In genomic region chr10:112907893-112908292, GRCh38 we compare ENCODE assay signal across 31 cellular contexts. TPM values are rescaled to one million over a fixed set of nuclear protein-coding genes. Genes with fewer than 3 reads are reported as not detected.
DNase-seq lines count a peak whose midpoint lies in the region; ATAC-seq and TF ChIP-seq lines count a peak whose summit lies in the region.
"Had no signal": no experiment of that assay in that cellular context is flagged by ENCODE, and none has a peak within 500 bp of the region (broad histone marks: within the 10 kb centered on the region; RNA-seq: fewer than 3 reads in every experiment).

No MANE protein-coding gene starts in this region.

- DNase-seq in mammary epithelial cell (peak; percentile 30), MCF 10A (ENCODE audit: unreplicated experiment) (no peak), SK-MEL-5 (ENCODE audit: low read depth, low spot score) (peak; percentile 21), fibroblast of gingiva (ENCODE audit: low read depth) (peak; percentile 4), iPS-NIHi11 (ENCODE audit: low spot score) (no peak), AML-193 (lab: John Stamatoyannopoulos, UW) (no peak), WERI-Rb-1 (no peak)
- DNase-seq: activated B cell treated with CpG ODN at 0.5 μM for 24 hours; activated CD4-positive, alpha-beta T cell treated with anti-CD3 and anti-CD28 coated beads, Interleukin-2, amount 50 U/mL, for 4 hours; activated naive CD4-positive, alpha-beta T cell treated with anti-CD3 and anti-CD28 coated beads for 36 hours; adrenal gland; BE2C; GF-D8; left colon; naive thymus-derived CD8-positive, alpha-beta T cell; NCI-H1092 treated with DMSO at 0.1 percent for 48 hours; NCI-H187; NCI-H510A treated with DMSO at 0.1 percent for 48 hours; occipital lobe; PC-9; SHP77; stimulated activated naive CD8-positive, alpha-beta T cell treated with anti-CD3 and anti-CD28 coated beads, Interleukin-15, Interleukin-2, amounts not matched to agents 100 U/mL and 50 U/mL, for 24 hours; SW 1271; T-helper 9 cell; testis; uterus had no signal

- BruUV-seq in mammary epithelial cell (replicated peaks; lab: Mats Ljungman, UMichigan) (no TSS peak), MCF 10A (replicated peaks; lab: Mats Ljungman, UMichigan) (no TSS peak)

- no peak overlapping the region for H3K27ac Mint-ChIP-seq in MCF 10A (ENCODE audit: low read depth, unreplicated experiment)
- H3K27ac Mint-ChIP-seq: activated B cell treated with CpG ODN at 0.5 μM for 24 hours; activated naive CD4-positive, alpha-beta T cell treated with anti-CD3 and anti-CD28 coated beads for 36 hours; activated T-helper 1 cell treated with anti-CD3 and anti-CD28 coated beads, Interleukin-12 subunit alpha, Interleukin-12 subunit beta, Interleukin-2, Interleukin-4 antibody, amounts not matched to agents 30 ng/mL and 10 ng/mL and 1 ng/mL, durations not matched to agents 14 hours and 24 hours and 36 hours; brain; naive thymus-derived CD8-positive, alpha-beta T cell had no signal

- H3K27ac ChIP-seq in mammary epithelial cell (ENCODE audit: insufficient read depth, low read depth, low read length): no peak overlapping the region
- H3K27ac ChIP-seq in WERI-Rb-1: no peak overlapping the region
- H3K27ac ChIP-seq: adrenal gland, HL-60, PC-9, uterus had no signal

- whole genome bisulfite sequencing in mammary epithelial cell (ENCODE audit: low coverage, missing lambda C conversion rate): 84% methylated on average over 6 of the region's 6 CpGs

- TF ChIP-seq CTCF in mammary epithelial cell (conservative IDR thresholded peaks at IDR 0.05 in 1 of 2, IDR thresholded peaks at IDR 0.05 in 1 of 2; ENCODE audit: extremely low read depth in 1 of 2, insufficient read depth in 1 of 2, low read depth in 1 of 2, low read length in 2 of 2): no peak
- no peak for TF ChIP-seq CTCF in MCF 10A (IDR thresholded peaks at IDR 0.05; ENCODE audit: unreplicated experiment)
- no peak for TF ChIP-seq CTCF in WERI-Rb-1 (IDR thresholded peaks at IDR 0.05; ENCODE audit: low read depth, low read length)

- ATAC-seq in HG03139 (IDR thresholded peaks at IDR 0.05; ENCODE audit: unreplicated experiment): no peak
- ATAC-seq: left colon; naive thymus-derived CD8-positive, alpha-beta T cell; stimulated activated naive CD8-positive, alpha-beta T cell treated with anti-CD3 and anti-CD28 coated beads, Interleukin-15, Interleukin-2, amounts not matched to agents 100 U/mL and 50 U/mL, for 24 hours had no signal

- peaks cover 6% of the 10 kb centered on the region for H3K4me1 ChIP-seq in mammary epithelial cell (ENCODE audit: insufficient read depth, low read length)
- H3K4me1 ChIP-seq: BE2C had no signal

- CTCF ChIA-PET in mammary epithelial cell (lab: Charles Lee; ENCODE audit: low non-redundant PET): no interaction called here
- CTCF ChIA-PET in MCF 10A (lab: Yijun Ruan, JAX): interaction anchor here (0.6 to 0.7 kb wide), 2 partner anchors 22 to 89 kb away, joined by 3 to 4 read pairs; no protein-coding TSS in a partner anchor

- intact Hi-C loops in mammary epithelial cell (cut with micrococcal nuclease): no loop called here
- intact Hi-C loops in MCF 10A (cut with micrococcal nuclease): no loop called here

- no peaks in the 10 kb centered on the region for H3K79me2 ChIP-seq in mammary epithelial cell (ENCODE audit: insufficient read depth, low read length)

- H3K36me3 ChIP-seq in mammary epithelial cell (ENCODE audit: insufficient read depth, low read length) (no peaks in the 10 kb centered on the region), WERI-Rb-1 (no peaks in the 10 kb centered on the region)
- H3K36me3 ChIP-seq: adrenal gland, BE2C, HAP-1, uterus had no signal

- no peaks in the 10 kb centered on the region for H3K27me3 ChIP-seq in mammary epithelial cell (ENCODE audit: insufficient read depth, low read length)
- H3K27me3 ChIP-seq in WERI-Rb-1 (ENCODE audit: insufficient read depth, low read depth, severe bottlenecking): no peaks in the 10 kb centered on the region
- H3K27me3 ChIP-seq: adrenal gland, BE2C, testis, uterus had no signal

- dilution Hi-C loops in mammary epithelial cell (cut with HindIII; ENCODE audit: low sequenced_read_pairs): no loop called here

- H3K36me3 Mint-ChIP-seq in MCF 10A (ENCODE audit: insufficient read depth, unreplicated experiment): no peaks in the 10 kb centered on the region
- H3K36me3 Mint-ChIP-seq: brain; naive thymus-derived CD8-positive, alpha-beta T cell had no signal

- H3K4me3 ChIP-seq in mammary epithelial cell (replicated peaks in 1 of 3; ENCODE audit: insufficient read depth in 1 of 3, low read depth in 2 of 3, low read length in 3 of 3): no peak overlapping the region
- H3K4me3 ChIP-seq in WERI-Rb-1 (ENCODE audit: low read depth, low read length): no peak overlapping the region
- H3K4me3 ChIP-seq: adrenal gland, HAP-1, PC-9, testis, uterus had no signal

- no peaks in the 10 kb centered on the region for H3K9me3 Mint-ChIP-seq in MCF 10A (ENCODE audit: unreplicated experiment)
- H3K9me3 Mint-ChIP-seq: activated B cell treated with CpG ODN at 0.5 μM for 24 hours; activated naive CD4-positive, alpha-beta T cell treated with anti-CD3 and anti-CD28 coated beads for 36 hours; brain; naive thymus-derived CD8-positive, alpha-beta T cell had no signal

- peaks cover 4% of the 10 kb centered on the region for H3K4me1 Mint-ChIP-seq in MCF 10A (ENCODE audit: insufficient read depth, unreplicated experiment)
- H3K4me1 Mint-ChIP-seq: activated B cell treated with CpG ODN at 0.5 μM for 24 hours; brain; naive thymus-derived CD8-positive, alpha-beta T cell had no signal

- in situ Hi-C loops in mammary epithelial cell (cut with MboI; ENCODE audit: low sequenced_read_pairs in 2 of 2): no loop called here
- in situ Hi-C loops in SK-MEL-5 (cut with HindIII; ENCODE audit: low pct_unique_long_range_greater_than_20kb, low sequenced_read_pairs): no loop called here

- POLR2A ChIA-PET in MCF 10A (lab: Yijun Ruan, JAX): interaction anchor here (0.7 kb wide), 1 partner anchor 9 kb away, joined by 4 read pairs; no protein-coding TSS in a partner anchor

- H3K4me2 ChIP-seq in mammary epithelial cell (ENCODE audit: insufficient read depth, low read depth, low read length): no peak overlapping the region
- H3K4me2 ChIP-seq: PC-9 had no signal

- no peak overlapping the region for H3K9ac ChIP-seq in mammary epithelial cell (ENCODE audit: insufficient read depth, low read length)

- H3K27me3 Mint-ChIP-seq in MCF 10A (ENCODE audit: insufficient read depth, unreplicated experiment): no peaks in the 10 kb centered on the region
- H3K27me3 Mint-ChIP-seq: activated B cell treated with CpG ODN at 0.5 μM for 24 hours; naive thymus-derived CD8-positive, alpha-beta T cell had no signal

- H3K9me3 ChIP-seq in mammary epithelial cell (replicated peaks; ENCODE audit: insufficient read depth, low read length) (no peaks in the 10 kb centered on the region), WERI-Rb-1 (ENCODE audit: severe bottlenecking) (no peaks in the 10 kb centered on the region)
- H3K9me3 ChIP-seq: adrenal gland, BE2C, HAP-1, testis, uterus had no signal

- H4K20me1 ChIP-seq in mammary epithelial cell (ENCODE audit: insufficient read depth, low read length): no peaks in the 10 kb centered on the region

- H2AFZ ChIP-seq in mammary epithelial cell (ENCODE audit: low read depth, low read length): no peak overlapping the region
- H2AFZ ChIP-seq: PC-9 had no signal

- H3K4me3 Mint-ChIP-seq in MCF 10A (ENCODE audit: unreplicated experiment): no peak overlapping the region
- H3K4me3 Mint-ChIP-seq: activated B cell treated with CpG ODN at 0.5 μM for 24 hours; activated naive CD4-positive, alpha-beta T cell treated with anti-CD3 and anti-CD28 coated beads for 36 hours; activated T-helper 1 cell treated with anti-CD3 and anti-CD28 coated beads, Interleukin-12 subunit alpha, Interleukin-12 subunit beta, Interleukin-2, Interleukin-4 antibody, amounts not matched to agents 30 ng/mL and 10 ng/mL and 1 ng/mL, durations not matched to agents 14 hours and 24 hours and 36 hours; brain; naive thymus-derived CD8-positive, alpha-beta T cell had no signal

RNA-seq across cellular contexts. Expression of gene TCF7L2, which starts 42.2 kb away (rescaled TPM):
- total RNA-seq in mammary epithelial cell: 10 to 100 TPM in 1 of 2 donors, 1 to 10 TPM in 1; 7.7 to 19.4 TPM
- 3.4 TPM for polyA plus RNA-seq in mammary epithelial cell
- 7.8 TPM for polyA minus RNA-seq in mammary epithelial cell
- 25.2 and 25.7 TPM in 2 replicates for total RNA-seq in MCF 10A (2022)
- 2.6 and 3.9 TPM in 2 replicates for total RNA-seq in SK-MEL-5 (2014; rRNA removed; shearing (Covaris generic))
- polyA plus RNA-seq in SK-MEL-5 (2015; cell fraction: cytosol; rRNA removed): 21.5 and 24.3 TPM in 2 replicates
- polyA plus RNA-seq in SK-MEL-5 (2015; cell fraction: nucleus; rRNA removed): 18.1 and 40.9 TPM in 2 replicates

Comparison
In these comparisons a context has a peak if more than half of its experiments do, and no peak if none do; other contexts are left out.
1. DNase-seq: peak in mammary epithelial cell (single experiment), SK-MEL-5 (single experiment) and fibroblast of gingiva (single experiment); none in MCF 10A (single experiment), iPS-NIHi11 (single experiment), AML-193 (0 of 2) and WERI-Rb-1 (single experiment).